ENCODE assay signal across 8 cellular contexts in genomic region chr1:185595835-185596667, GRCh38.
DNase-seq lines count a peak whose midpoint lies in the region; ATAC-seq and TF ChIP-seq lines count a peak whose summit lies in the region.

No MANE protein-coding gene starts in this region.

- peak overlapping the region; percentile 77 for H3K27ac Mint-ChIP-seq in T-helper 17 cell
- H3K27ac Mint-ChIP-seq in stimulated activated memory B cell treated with anti-CD40 and anti-IgM and Interleukin-4, amounts not matched to agents 10 μg/mL and 1 μg/mL and 100 μg/mL, for 72 hours = no peak overlapping the region

- no peak overlapping the region for H3K4me3 Mint-ChIP-seq in T-helper 17 cell
- no peak overlapping the region for H3K4me3 Mint-ChIP-seq in stimulated activated memory B cell treated with anti-CD40 and anti-IgM and Interleukin-4, amounts not matched to agents 10 μg/mL and 1 μg/mL and 100 μg/mL, for 72 hours

- DNase-seq in GM12865 (ENCODE audit: low read depth) = peak; percentile 74
- DNase-seq in LNCaP clone FGC (ENCODE audit: low read depth) = peak; percentile 22
- peak in 2 of 3 donors; percentile 14 to 55 for DNase-seq in T-helper 17 cell
- DNase-seq in astrocyte of the hippocampus (ENCODE audit: low read depth, low spot score) = peak; percentile 42
- DNase-seq in left lobe of liver (ENCODE audit: low spot score) = peak; percentile 53
- no peak for DNase-seq in midbrain (lab: John Stamatoyannopoulos, UW)

- peaks cover 33% of the 10 kb centered on the region for H3K4me1 Mint-ChIP-seq in T-helper 17 cell
- H3K4me1 Mint-ChIP-seq in stimulated activated memory B cell treated with anti-CD40 and anti-IgM and Interleukin-4, amounts not matched to agents 10 μg/mL and 1 μg/mL and 100 μg/mL, for 72 hours = peaks cover 41% of the 10 kb centered on the region

- H3K27me3 Mint-ChIP-seq in T-helper 17 cell = no peaks in the 10 kb centered on the region
- H3K27me3 Mint-ChIP-seq in stimulated activated memory B cell treated with anti-CD40 and anti-IgM and Interleukin-4, amounts not matched to agents 10 μg/mL and 1 μg/mL and 100 μg/mL, for 72 hours = no peaks in the 10 kb centered on the region

- no peaks in the 10 kb centered on the region for H3K9me3 ChIP-seq in T-helper 17 cell (ENCODE audit: control insufficient read depth, low read length, poor library complexity, severe bottlenecking)

- H3K4me3 ChIP-seq in GM12865 (ENCODE audit: low read depth, low read length) (no peak overlapping the region), LNCaP clone FGC (ENCODE audit: low read depth, low read length) (no peak overlapping the region)

- ATAC-seq in GM21825 (IDR thresholded peaks at IDR 0.05; ENCODE audit: unreplicated experiment) (peak; percentile 78), T-helper 17 cell (peak; percentile 92), left lobe of liver (peak; percentile 87)
- ATAC-seq in stimulated activated memory B cell treated with anti-CD40 and anti-IgM and Interleukin-4, amounts not matched to agents 10 μg/mL and 1 μg/mL and 100 μg/mL, for 72 hours = peak; percentile 68

- no peaks in the 10 kb centered on the region for H3K9me3 Mint-ChIP-seq in stimulated activated memory B cell treated with anti-CD40 and anti-IgM and Interleukin-4, amounts not matched to agents 10 μg/mL and 1 μg/mL and 100 μg/mL, for 72 hours

- TF ChIP-seq CTCF in GM12865 (IDR thresholded peaks at IDR 0.05; ENCODE audit: insufficient read depth, low read depth, low read length, missing control alignments) (peak; percentile 79), LNCaP clone FGC (IDR thresholded peaks at IDR 0.05; ENCODE audit: control insufficient read depth, extremely low read depth, insufficient read depth) (peak; percentile 69)

- H3K36me3 Mint-ChIP-seq in T-helper 17 cell (ENCODE audit: low read depth) = peaks cover 4% of the 10 kb centered on the region
- H3K36me3 Mint-ChIP-seq in stimulated activated memory B cell treated with anti-CD40 and anti-IgM and Interleukin-4, amounts not matched to agents 10 μg/mL and 1 μg/mL and 100 μg/mL, for 72 hours = no peaks in the 10 kb centered on the region
